ENCODE assay signal across 17 cellular contexts in the genomic region with DNA sequence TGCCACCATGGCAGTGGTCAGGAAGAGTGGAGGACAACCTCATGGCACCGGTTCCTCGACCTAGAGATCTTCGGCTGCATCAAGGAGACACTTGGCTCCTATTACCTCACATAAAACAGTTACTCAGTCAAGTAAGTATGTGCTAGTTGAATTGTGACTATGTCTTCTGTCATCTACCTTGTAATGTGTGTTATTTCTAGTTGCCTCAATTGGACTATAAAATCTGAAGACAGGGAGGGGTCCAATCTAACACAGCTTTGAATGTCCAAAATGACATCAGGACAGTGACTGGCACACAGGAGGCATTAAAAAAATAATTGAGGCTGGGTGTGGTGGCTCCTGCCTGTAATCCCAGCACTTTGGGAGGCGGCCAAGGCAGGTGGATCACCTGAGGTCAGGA.
"Had no signal": no experiment of that assay in that cellular context is flagged by ENCODE, and none has a peak within 500 bp of the region (broad histone marks: within the 10 kb centered on the region; RNA-seq: fewer than 3 reads in every experiment).

No MANE protein-coding gene starts in this region.

- H3K4me1 ChIP-seq: body of pancreas had no signal

- ATAC-seq: body of pancreas; effector memory CD8-positive, alpha-beta T cell; naive thymus-derived CD8-positive, alpha-beta T cell; right cardiac atrium; stimulated activated naive B cell treated with anti-CD40 and anti-IgM and Interleukin-4, amounts not matched to agents 10 μg/mL and 1 μg/mL and 100 μg/mL, for 72 hours had no signal

- DNase-seq: activated CD4-positive, alpha-beta T cell treated with anti-CD3 and anti-CD28 coated beads for 4 hours; activated CD8-positive, alpha-beta memory T cell treated with anti-CD3 and anti-CD28 coated beads for 24 hours; amniotic stem cell; body of pancreas; effector memory CD8-positive, alpha-beta T cell; erythroblast; mammary epithelial cell; occipital lobe; right cardiac atrium; stimulated activated naive B cell treated with anti-CD40 and anti-IgM and Interleukin-4, amounts not matched to agents 10 μg/mL and 1 μg/mL and 100 μg/mL, for 72 hours; T-helper 9 cell; WERI-Rb-1 had no signal

- H3K4me3 Mint-ChIP-seq: activated naive CD4-positive, alpha-beta T cell treated with anti-CD3 and anti-CD28 coated beads, Interleukin-2, amount 50 U/mL, for 24 hours; dendritic cell treated with granulocyte-macrophage colony-stimulating factor and Interleukin-4, amounts not matched to agents 40 ng/mL and 50 ng/mL, for 4 days; effector memory CD8-positive, alpha-beta T cell; naive thymus-derived CD8-positive, alpha-beta T cell; stimulated activated naive B cell treated with anti-CD40 and anti-IgM and Interleukin-4, amounts not matched to agents 10 μg/mL and 1 μg/mL and 100 μg/mL, for 72 hours had no signal

- H3K27me3 ChIP-seq: body of pancreas had no signal

- H3K9me3 ChIP-seq: body of pancreas had no signal

- H3K27me3 Mint-ChIP-seq: activated naive CD4-positive, alpha-beta T cell treated with anti-CD3 and anti-CD28 coated beads, Interleukin-2, amount 50 U/mL, for 24 hours; dendritic cell treated with granulocyte-macrophage colony-stimulating factor and Interleukin-4, amounts not matched to agents 40 ng/mL and 50 ng/mL, for 4 days; effector memory CD8-positive, alpha-beta T cell; naive thymus-derived CD8-positive, alpha-beta T cell; progenitor cell of endocrine pancreas; stimulated activated naive B cell treated with anti-CD40 and anti-IgM and Interleukin-4, amounts not matched to agents 10 μg/mL and 1 μg/mL and 100 μg/mL, for 72 hours had no signal

- H3K9me3 Mint-ChIP-seq: activated naive CD4-positive, alpha-beta T cell treated with anti-CD3 and anti-CD28 coated beads, Interleukin-2, amount 50 U/mL, for 24 hours; dendritic cell treated with granulocyte-macrophage colony-stimulating factor and Interleukin-4, amounts not matched to agents 40 ng/mL and 50 ng/mL, for 4 days; effector memory CD8-positive, alpha-beta T cell; naive thymus-derived CD8-positive, alpha-beta T cell; stimulated activated naive B cell treated with anti-CD40 and anti-IgM and Interleukin-4, amounts not matched to agents 10 μg/mL and 1 μg/mL and 100 μg/mL, for 72 hours had no signal

- H3K27ac Mint-ChIP-seq: activated naive CD4-positive, alpha-beta T cell treated with anti-CD3 and anti-CD28 coated beads, Interleukin-2, amount 50 U/mL, for 24 hours; dendritic cell treated with granulocyte-macrophage colony-stimulating factor and Interleukin-4, amounts not matched to agents 40 ng/mL and 50 ng/mL, for 4 days; naive thymus-derived CD8-positive, alpha-beta T cell; progenitor cell of endocrine pancreas; stimulated activated naive B cell treated with anti-CD40 and anti-IgM and Interleukin-4, amounts not matched to agents 10 μg/mL and 1 μg/mL and 100 μg/mL, for 72 hours had no signal

- H3K27ac ChIP-seq: body of pancreas, WERI-Rb-1 had no signal

- H3K4me3 ChIP-seq: body of pancreas, smooth muscle cell had no signal
